25 cellular contexts compared by ENCODE assay signal in the genomic region with DNA sequence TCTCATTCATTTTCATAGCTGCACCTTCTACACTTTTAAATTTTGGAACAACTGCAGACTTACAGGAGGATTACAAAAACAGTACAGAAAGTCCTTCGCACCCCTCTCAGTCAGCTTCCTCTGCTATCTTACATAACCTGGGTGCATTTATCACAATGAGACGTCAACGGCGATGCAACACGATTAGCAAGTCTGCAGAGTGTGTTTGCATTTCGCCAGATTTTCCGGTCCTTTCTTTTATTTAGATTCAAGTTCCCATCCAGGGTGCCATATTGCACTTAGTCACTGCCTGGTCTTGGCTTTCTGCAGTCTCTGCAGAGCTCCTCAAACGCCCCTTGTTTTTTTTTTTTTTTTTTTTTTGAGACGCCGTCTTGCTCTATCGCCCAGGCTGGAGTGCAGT.
A peak's percentile ranks its signal among the peaks of the same experiment; 100 is the strongest.
DNase-seq lines count a peak whose midpoint lies in the region; ATAC-seq and TF ChIP-seq lines count a peak whose summit lies in the region.
"Had no signal": no experiment of that assay in that cellular context is flagged by ENCODE, and none has a peak within 500 bp of the region (broad histone marks: within the 10 kb centered on the region; RNA-seq: fewer than 3 reads in every experiment).

No MANE protein-coding gene starts in this region.

- intact Hi-C loops in naive thymus-derived CD4-positive, alpha-beta T cell (cut with micrococcal nuclease), result no loop called here

- no peak overlapping the region for H2BK120ac ChIP-seq in trophoblast cell (ENCODE audit: insufficient read depth, low read length, poor library complexity)

- no peak for TF ChIP-seq POLR2A in NB4 (IDR thresholded peaks at IDR 0.05; ENCODE audit: extremely low read depth, insufficient read length)

- no peaks in the 10 kb centered on the region for H3K27me3 ChIP-seq in trophoblast cell (ENCODE audit: insufficient read depth, low read length)
- H3K27me3 ChIP-seq in naive thymus-derived CD4-positive, alpha-beta T cell (ENCODE audit: control insufficient read depth in 2 of 2, insufficient read depth in 2 of 2, low read length in 2 of 2), result no peaks in the 10 kb centered on the region
- H3K27me3 ChIP-seq: BLaER1 had no signal

- H2AFZ ChIP-seq in trophoblast cell (ENCODE audit: insufficient read depth, low read length, poor library complexity), result no peak overlapping the region
- H2AFZ ChIP-seq: GM23248 had no signal

- TF ChIP-seq CTCF in NB4 (IDR thresholded peaks at IDR 0.05; ENCODE audit: low read depth, low read length), result no peak

- H4K12ac ChIP-seq in trophoblast cell (ENCODE audit: low read depth, low read length), result no peak overlapping the region

- H3K23ac ChIP-seq in trophoblast cell (ENCODE audit: low read length), result no peak overlapping the region

- no peak overlapping the region for H3K18ac ChIP-seq in trophoblast cell (ENCODE audit: low read length)

- no peaks in the 10 kb centered on the region for H3K36me3 ChIP-seq in trophoblast cell (ENCODE audit: control insufficient read depth in 1 of 2, insufficient read depth in 2 of 2, low read length in 2 of 2)
- no peaks in the 10 kb centered on the region for H3K36me3 ChIP-seq in naive thymus-derived CD4-positive, alpha-beta T cell (ENCODE audit: control insufficient read depth in 2 of 3, insufficient read depth in 3 of 3, low read length in 3 of 3)
- H3K36me3 ChIP-seq: BLaER1, HAP-1 had no signal

- H3K27ac Mint-ChIP-seq in naive thymus-derived CD4-positive, alpha-beta T cell, result peak overlapping the region in 1 of 9 donors; percentile 15
- H3K27ac Mint-ChIP-seq: CD4-positive, CD25-positive, alpha-beta regulatory T cell had no signal

- DNase-seq in NCI-H82 (lab: John Stamatoyannopoulos, UW), result peak; percentile 3
- no peak for DNase-seq in NCI-H82 treated with DMSO at 0.1 percent for 48 hours (lab: John Stamatoyannopoulos, UW; ENCODE audit: unreplicated experiment)
- peak; percentile 10 for DNase-seq in Daoy (ENCODE audit: low read depth)
- peak; percentile 15 for DNase-seq in NB4 (ENCODE audit: low read depth)
- DNase-seq in trophoblast cell, result no peak
- DNase-seq in NCI-H226, result no peak
- no peak for DNase-seq in naive thymus-derived CD4-positive, alpha-beta T cell
- DNase-seq: CD4-positive, CD25-positive, alpha-beta regulatory T cell; GM23248; Kasumi-1; NCI-H1048; NCI-H1417; NCI-H1694; NCI-H2029 treated with DMSO at 0.1 percent for 48 hours; NCI-H2171; NCI-H345; NCI-H524; NCI-H748 treated with DMSO at 0.1 percent for 48 hours; NK-92 treated with Interleukin-12 subunit alpha and Interleukin-12 subunit beta, amount 100 ng/mL, for 24 hours; SHP77 had no signal

- CTCF ChIA-PET in naive thymus-derived CD4-positive, alpha-beta T cell (lab: Charles Lee), result no interaction called here

- H3K27ac ChIP-seq in trophoblast cell (ENCODE audit: low read depth, low read length), result no peak overlapping the region
- no peak overlapping the region for H3K27ac ChIP-seq in naive thymus-derived CD4-positive, alpha-beta T cell (ENCODE audit: low read depth, low read length)
- H3K27ac ChIP-seq: BLaER1, GM23248, HL-60, RWPE1 had no signal

- H3K79me2 ChIP-seq in trophoblast cell (ENCODE audit: control insufficient read depth, insufficient read depth, low read length, poor library complexity), result no peaks in the 10 kb centered on the region

- no peak overlapping the region for H4K8ac ChIP-seq in trophoblast cell (ENCODE audit: low read depth, low read length)

- peaks cover 4 to 16% (median 9%) of the 10 kb centered on the region in 11 donors for H3K9me3 Mint-ChIP-seq in naive thymus-derived CD4-positive, alpha-beta T cell

- no peak overlapping the region for H2BK12ac ChIP-seq in trophoblast cell (ENCODE audit: low read length)

- no peak overlapping the region for H3K14ac ChIP-seq in trophoblast cell (ENCODE audit: low read length)

- H3K4me3 Mint-ChIP-seq in naive thymus-derived CD4-positive, alpha-beta T cell, result no peak overlapping the region
- H3K4me3 Mint-ChIP-seq: CD4-positive, CD25-positive, alpha-beta regulatory T cell had no signal

- H3K36me3 Mint-ChIP-seq in naive thymus-derived CD4-positive, alpha-beta T cell, result peaks cover 4 to 30% (median 17%) of the 10 kb centered on the region in 5 donors

- H3K4me1 ChIP-seq in trophoblast cell (ENCODE audit: control insufficient read depth in 1 of 2, insufficient read depth in 2 of 2, low read length in 2 of 2), result no peaks in the 10 kb centered on the region
- no peaks in the 10 kb centered on the region for H3K4me1 ChIP-seq in naive thymus-derived CD4-positive, alpha-beta T cell (ENCODE audit: control insufficient read depth in 2 of 2, insufficient read depth in 2 of 2, low read length in 2 of 2)
- H3K4me1 ChIP-seq: BLaER1, HAP-1 had no signal

- H3K4ac ChIP-seq in trophoblast cell (ENCODE audit: low read depth, low read length), result no peak overlapping the region

- H3K4me2 ChIP-seq in trophoblast cell (ENCODE audit: low read length), result no peak overlapping the region
- H3K4me2 ChIP-seq: BLaER1 had no signal

- no peak overlapping the region for H2AK5ac ChIP-seq in trophoblast cell (ENCODE audit: low read length)

- no peak for ATAC-seq in naive thymus-derived CD4-positive, alpha-beta T cell
- ATAC-seq: Panc1 had no signal

- H3K79me1 ChIP-seq in trophoblast cell (ENCODE audit: low read length), result no peaks in the 10 kb centered on the region

- no CpG with 5 or more reads among the region's 11 CpGs for WGBS in trophoblast cell (ENCODE audit: extremely low coverage, insufficient coverage, insufficient read length)

- H4K91ac ChIP-seq in trophoblast cell (ENCODE audit: low read depth, low read length), result no peak overlapping the region

- peaks cover 0 to 3% (median 0%) of the 10 kb centered on the region in 7 donors for H3K4me1 Mint-ChIP-seq in naive thymus-derived CD4-positive, alpha-beta T cell

- H3K27me3 Mint-ChIP-seq in naive thymus-derived CD4-positive, alpha-beta T cell, result no peaks in the 10 kb centered on the region
- H3K27me3 Mint-ChIP-seq: CD4-positive, CD25-positive, alpha-beta regulatory T cell had no signal

- H2BK5ac ChIP-seq in trophoblast cell (ENCODE audit: low read depth, low read length, poor library complexity), result no peak overlapping the region

- POLR2A ChIA-PET in naive thymus-derived CD4-positive, alpha-beta T cell (lab: Charles Lee), result no interaction called here

- peaks cover 1% of the 10 kb centered on the region for H3K9me3 ChIP-seq in trophoblast cell (ENCODE audit: insufficient read depth, low read depth, low read length)
- peaks cover 0 to 4% (median 0%) of the 10 kb centered on the region in 3 experiments for H3K9me3 ChIP-seq in naive thymus-derived CD4-positive, alpha-beta T cell (ENCODE audit: control insufficient read depth in 2 of 3, low read length in 3 of 3)
- H3K9me3 ChIP-seq: HAP-1 had no signal

- no peak overlapping the region for H3K4me3 ChIP-seq in NB4 (ENCODE audit: low read depth, low read length)
- H3K4me3 ChIP-seq in trophoblast cell (ENCODE audit: low read depth, low read length), result no peak overlapping the region
- no peak overlapping the region for H3K4me3 ChIP-seq in naive thymus-derived CD4-positive, alpha-beta T cell (ENCODE audit: low read length)
- H3K4me3 ChIP-seq: BLaER1, GM23248, HAP-1 had no signal

- peak overlapping the region; percentile 40 for H3K9ac ChIP-seq in trophoblast cell (ENCODE audit: low read length)
- H3K9ac ChIP-seq: BLaER1, GM23248 had no signal

Comparison
In these comparisons a context has a peak if more than half of its experiments do, and no peak if none do; other contexts are left out.
1. DNase-seq: peak in NCI-H82 (single experiment), Daoy (single experiment) and NB4 (single experiment); none in NCI-H82 treated with DMSO at 0.1 percent for 48 hours (single experiment), trophoblast cell (0 of 2), NCI-H226 (single experiment) and naive thymus-derived CD4-positive, alpha-beta T cell (0 of 9).